1 cellular context compared by ENCODE assay signal in genomic region chr9:121609845-121610637, GRCh38.
TF ChIP-seq lines count a peak whose summit lies in the region.

No MANE protein-coding gene starts in this region.

TF ChIP-seq in IMR-90, 13 proteins besides CTCF, POLR2A, EP300 and RAD21 (continued from another document):
- no peak for TF ChIP-seq RCOR1 (IDR thresholded peaks at IDR 0.05; ENCODE audit: insufficient replicate concordance, low read length)
- no peak for TF ChIP-seq CHD1 (IDR thresholded peaks at IDR 0.05; ENCODE audit: low read depth, low read length)
- TF ChIP-seq NFE2L2 (IDR thresholded peaks at IDR 0.05; ENCODE audit: low read depth, low read length) = no peak
- no peak for TF ChIP-seq RFX5 (IDR thresholded peaks at IDR 0.05; ENCODE audit: low read depth, low read length)
- TF ChIP-seq ELK1 (IDR thresholded peaks at IDR 0.05; ENCODE audit: borderline replicate concordance, low read depth, low read length) = no peak
- no peak for TF ChIP-seq MAFK (IDR thresholded peaks at IDR 0.05; ENCODE audit: low read depth, low read length)
- no peak for TF ChIP-seq FOS (IDR thresholded peaks at IDR 0.05; ENCODE audit: low read depth, low read length)
- TF ChIP-seq MAZ (IDR thresholded peaks at IDR 0.05; ENCODE audit: borderline replicate concordance, low read depth, low read length) = no peak
- no peak for TF ChIP-seq BHLHE40 (IDR thresholded peaks at IDR 0.05; ENCODE audit: low read depth, low read length)
- no peak for TF ChIP-seq CEBPB (IDR thresholded peaks at IDR 0.05; ENCODE audit: low read depth, low read length)
- no peak for TF ChIP-seq SMC3 (IDR thresholded peaks at IDR 0.05; ENCODE audit: low read depth, low read length)
- TF ChIP-seq USF2 (IDR thresholded peaks at IDR 0.05; ENCODE audit: low read depth, low read length) = no peak
